13 cellular contexts compared by ENCODE assay signal in genomic region chr3:143216709-143217182, GRCh38.
DNase-seq lines count a peak whose midpoint lies in the region; ATAC-seq and TF ChIP-seq lines count a peak whose summit lies in the region.
"Had no signal": no experiment of that assay in that cellular context is flagged by ENCODE, and none has a peak within 500 bp of the region (broad histone marks: within the 10 kb centered on the region; RNA-seq: fewer than 3 reads in every experiment).

No MANE protein-coding gene starts in this region.

- no peak for ATAC-seq in HG03378 (IDR thresholded peaks at IDR 0.05; ENCODE audit: unreplicated experiment)
- ATAC-seq: Right ventricle myocardium inferior, sciatic nerve had no signal

- no peak overlapping the region; the same call in 1 of the 2 replicates for H3K27ac Mint-ChIP-seq in HFFc6

- no peak overlapping the region for H2BK12ac ChIP-seq in mesenchymal stem cell (ENCODE audit: low read length in 2 of 2)

- no peaks in the 10 kb centered on the region for H3K9me3 Mint-ChIP-seq in HFFc6

- H2AK5ac ChIP-seq in mesenchymal stem cell (ENCODE audit: low read length, severe bottlenecking), result no peak overlapping the region

- H4K20me1 ChIP-seq in BLaER1 treated with 17β-estradiol and CSF1 and Interleukin-3, amounts not matched to agents 10 nM and 100 nM, result no peaks in the 10 kb centered on the region

- H3K18ac ChIP-seq in mesenchymal stem cell (ENCODE audit: low read depth in 1 of 2, low read length in 2 of 2), result no peak overlapping the region

- TF ChIP-seq CTCF in HFFc6 (IDR thresholded peaks at IDR 0.05), result no peak

- H4K91ac ChIP-seq in mesenchymal stem cell (ENCODE audit: low read length), result no peak overlapping the region

- peaks cover 8% of the 10 kb centered on the region; the same call in 1 of the 2 replicates for H3K4me1 Mint-ChIP-seq in HFFc6 (ENCODE audit: low read depth)

- no peak for DNase-seq in HFFc6
- peak; percentile 35 for DNase-seq in adipocyte (ENCODE audit: low read depth)
- peak; percentile 46 for DNase-seq in mesenchymal stem cell
- no peak for DNase-seq in NCI-H524 treated with DMSO at 0.1 percent for 48 hours (lab: John Stamatoyannopoulos, UW)
- DNase-seq in A172 (ENCODE audit: low spot score), result no peak
- DNase-seq in NCI-H1092 (lab: John Stamatoyannopoulos, UW), result no peak
- DNase-seq: caudate nucleus, NCI-H2171 treated with DMSO at 0.1 percent for 48 hours had no signal

- H3K79me1 ChIP-seq in mesenchymal stem cell (replicated peaks; ENCODE audit: low read length, poor library complexity, severe bottlenecking), result no peaks in the 10 kb centered on the region

- H3K9ac ChIP-seq in BLaER1 treated with 17β-estradiol and CSF1 and Interleukin-3, amounts not matched to agents 10 nM and 100 nM, result peak overlapping the region in 7 of 11 experiments; percentile 0 to 54 (median 30); a peak in 11 of 22 replicates
- H3K9ac ChIP-seq in adipocyte (ENCODE audit: low read length) (no peak overlapping the region), mesenchymal stem cell (ENCODE audit: low read length) (peak overlapping the region; percentile 51)

- no peak overlapping the region for H4K8ac ChIP-seq in mesenchymal stem cell (ENCODE audit: low read length)

- H2BK5ac ChIP-seq in mesenchymal stem cell (ENCODE audit: low read depth, low read length, poor library complexity, severe bottlenecking), result no peak overlapping the region

- H3K4ac ChIP-seq in mesenchymal stem cell (ENCODE audit: low read depth in 1 of 2, low read length in 2 of 2), result no peak overlapping the region

- peaks cover 0 to 19% (median 7%) of the 10 kb centered on the region in 11 experiments; a peak in 6 of 22 replicates for H3K9me3 ChIP-seq in BLaER1 treated with 17β-estradiol and CSF1 and Interleukin-3, amounts not matched to agents 10 nM and 100 nM (replicated peaks in 1 of 11)
- H3K9me3 ChIP-seq in adipocyte (ENCODE audit: control insufficient read depth, low read length) (no peaks in the 10 kb centered on the region), mesenchymal stem cell (ENCODE audit: control insufficient read depth, low read length) (no peaks in the 10 kb centered on the region)

- H3K23ac ChIP-seq in mesenchymal stem cell (ENCODE audit: low read length in 2 of 2), result no peak overlapping the region

- H3K14ac ChIP-seq in mesenchymal stem cell (ENCODE audit: low read length in 2 of 2), result no peak overlapping the region

- WGBS in mesenchymal stem cell, result 93% methylated on average over 3 of the region's 3 CpGs

- H3K4me3 Mint-ChIP-seq in HFFc6, result peak overlapping the region; percentile 59; the same call in 1 of the 2 replicates

- peaks cover 2% of the 10 kb centered on the region; the same call in 1 of the 2 replicates for H3K27me3 Mint-ChIP-seq in HFFc6 (ENCODE audit: insufficient read depth)

- H3K4me2 ChIP-seq in BLaER1 treated with 17β-estradiol and CSF1 and Interleukin-3, amounts not matched to agents 10 nM and 100 nM, result peak overlapping the region; percentile 52 to 81 (median 70); a peak in 21 of 22 replicates
- H3K4me2 ChIP-seq in mesenchymal stem cell (ENCODE audit: low read length, poor library complexity, severe bottlenecking), result no peak overlapping the region

- no peak overlapping the region for H2BK15ac ChIP-seq in mesenchymal stem cell (ENCODE audit: low read depth, poor library complexity, severe bottlenecking)

- peak overlapping the region in 10 of 11 experiments; percentile 10 to 88 (median 73); a peak in 19 of 22 replicates for H3K27ac ChIP-seq in BLaER1 treated with 17β-estradiol and CSF1 and Interleukin-3, amounts not matched to agents 10 nM and 100 nM
- no peak overlapping the region for H3K27ac ChIP-seq in mesenchymal stem cell (ENCODE audit: low read length, poor library complexity, severe bottlenecking)

- no peaks in the 10 kb centered on the region for H3K27me3 ChIP-seq in BLaER1 treated with 17β-estradiol and CSF1 and Interleukin-3, amounts not matched to agents 10 nM and 100 nM
- H3K27me3 ChIP-seq in adipocyte (replicated peaks; ENCODE audit: control insufficient read depth, insufficient read depth, low read length) (no peaks in the 10 kb centered on the region), mesenchymal stem cell (ENCODE audit: control insufficient read depth in 1 of 2, insufficient read depth in 1 of 2, low read length in 2 of 2) (no peaks in the 10 kb centered on the region)

- peaks cover 42 to 62% (median 57%) of the 10 kb centered on the region in 10 experiments for H3K4me1 ChIP-seq in BLaER1 treated with 17β-estradiol and CSF1 and Interleukin-3, amounts not matched to agents 10 nM and 100 nM
- H3K4me1 ChIP-seq in adipocyte (ENCODE audit: control insufficient read depth, insufficient read depth, low read length) (no peaks in the 10 kb centered on the region), mesenchymal stem cell (ENCODE audit: control insufficient read depth, insufficient read depth, low read depth, low read length) (no peaks in the 10 kb centered on the region)

- no peak overlapping the region for H3K4me3 ChIP-seq in BLaER1 treated with 17β-estradiol and CSF1 and Interleukin-3, amounts not matched to agents 10 nM and 100 nM
- H3K4me3 ChIP-seq in adipocyte (ENCODE audit: low read length) (no peak overlapping the region), mesenchymal stem cell (ENCODE audit: insufficient read depth in 1 of 2, low read depth in 1 of 2, low read length in 2 of 2) (peak overlapping the region in 1 of 2 experiments; percentile 23)
- H3K4me3 ChIP-seq: lung had no signal

- no peaks in the 10 kb centered on the region for H3K36me3 ChIP-seq in BLaER1 treated with 17β-estradiol and CSF1 and Interleukin-3, amounts not matched to agents 10 nM and 100 nM
- no peaks in the 10 kb centered on the region for H3K36me3 ChIP-seq in adipocyte (ENCODE audit: control insufficient read depth, insufficient read depth, low read length, severe bottlenecking)
- no peaks in the 10 kb centered on the region for H3K36me3 ChIP-seq in mesenchymal stem cell (ENCODE audit: control insufficient read depth in 1 of 2, insufficient read depth in 2 of 2, low read depth in 1 of 2, low read length in 2 of 2)

- no peaks in the 10 kb centered on the region for H3K36me3 Mint-ChIP-seq in HFFc6 (ENCODE audit: low read depth)

- H2AFZ ChIP-seq in mesenchymal stem cell (ENCODE audit: low read depth, low read length), result no peak overlapping the region

- no peak overlapping the region for H2BK120ac ChIP-seq in mesenchymal stem cell (ENCODE audit: low read depth, low read length)

Comparison
In these comparisons a context has a peak if more than half of its experiments do, and no peak if none do; other contexts are left out.
1. DNase-seq: peak in adipocyte (single experiment) and mesenchymal stem cell (single experiment); none in HFFc6 (single experiment), NCI-H524 treated with DMSO at 0.1 percent for 48 hours (single experiment), A172 (single experiment) and NCI-H1092 (single experiment).